In the genomic region with DNA sequence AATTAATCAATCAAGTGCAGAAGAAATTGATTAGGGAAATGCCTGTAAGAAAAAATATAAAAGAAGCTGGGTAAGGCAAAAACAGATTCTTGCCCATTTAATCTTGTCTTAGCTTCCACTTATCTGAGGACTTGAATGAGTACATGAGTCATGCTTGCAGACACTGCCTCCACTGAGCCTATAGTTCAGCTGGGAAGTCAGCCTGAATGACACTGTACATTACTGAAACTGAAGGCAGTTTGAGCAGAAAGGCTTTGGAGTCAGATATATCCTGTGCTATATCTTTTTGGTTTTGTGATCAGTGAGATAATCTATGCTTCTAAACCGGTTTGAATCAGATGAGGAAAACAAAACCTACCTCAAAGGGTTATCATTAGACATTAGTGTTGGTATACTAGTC, we compare ENCODE assay signal across 25 cellular contexts.
DNase-seq lines count a peak whose midpoint lies in the region; ATAC-seq, FAIRE-seq and TF ChIP-seq lines count a peak whose summit lies in the region.
"Had no signal": no experiment of that assay in that cellular context is flagged by ENCODE, and none has a peak within 500 bp of the region (broad histone marks: within the 10 kb centered on the region; RNA-seq: fewer than 3 reads in every experiment).

No MANE protein-coding gene starts in this region.

- TF ChIP-seq CTCF in bronchial epithelial cell (IDR thresholded peaks at IDR 0.05; ENCODE audit: insufficient read depth, low read length, severe bottlenecking): no peak

- intact Hi-C loops in activated CD4-positive, alpha-beta T cell treated with anti-CD3 and anti-CD28 coated beads for 36 hours (cut with DNase I, micrococcal nuclease): no loop called here

- no peaks in the 10 kb centered on the region for H3K36me3 ChIP-seq in bronchial epithelial cell (ENCODE audit: control insufficient read depth, insufficient read depth, low read length)
- H3K36me3 ChIP-seq: BE2C; BLaER1 treated with 17β-estradiol and CSF1 and Interleukin-3, amounts not matched to agents 10 nM and 100 nM; HAP-1 had no signal

- CTCF ChIA-PET in activated CD4-positive, alpha-beta T cell treated with anti-CD3 and anti-CD28 coated beads for 36 hours (lab: Charles Lee): interaction anchor here (1.0 to 1.3 kb wide), 3 partner anchors 15 to 24 kb away, joined by 3 read pairs; no protein-coding TSS in a partner anchor

- H3K9me3 Mint-ChIP-seq in activated CD4-positive, alpha-beta T cell treated with anti-CD3 and anti-CD28 coated beads for 36 hours (ENCODE audit: low read depth): no peaks in the 10 kb centered on the region
- H3K9me3 Mint-ChIP-seq: CD4-positive, alpha-beta T cell; CD8-positive, alpha-beta memory T cell; HFFc6 had no signal

- no peak overlapping the region for H3K4me3 Mint-ChIP-seq in activated CD4-positive, alpha-beta T cell treated with anti-CD3 and anti-CD28 coated beads for 36 hours
- H3K4me3 Mint-ChIP-seq: CD14-positive monocyte; CD4-positive, alpha-beta T cell; CD8-positive, alpha-beta memory T cell; HFFc6 had no signal

- peak; percentile 76 for ATAC-seq in activated CD4-positive, alpha-beta T cell treated with anti-CD3 and anti-CD28 coated beads for 36 hours
- ATAC-seq: A549 had no signal

- no peak overlapping the region for H3K4me3 ChIP-seq in bronchial epithelial cell (ENCODE audit: low read depth, low read length)
- H3K4me3 ChIP-seq: A549; BLaER1 treated with 17β-estradiol and CSF1 and Interleukin-3, amounts not matched to agents 10 nM and 100 nM; HAP-1 had no signal

- H3K27ac Mint-ChIP-seq in activated CD4-positive, alpha-beta T cell treated with anti-CD3 and anti-CD28 coated beads for 36 hours: no peak overlapping the region
- H3K27ac Mint-ChIP-seq: CD14-positive monocyte; CD4-positive, alpha-beta T cell; HFFc6 had no signal

- no peak for FAIRE-seq in bronchial epithelial cell (lab: Jason Lieb, UNC)
- FAIRE-seq: G401.6, GM12892, H54 had no signal

- POLR2A ChIA-PET in activated CD4-positive, alpha-beta T cell treated with anti-CD3 and anti-CD28 coated beads for 36 hours (lab: Charles Lee): no interaction called here

- no peaks in the 10 kb centered on the region for H3K27me3 ChIP-seq in bronchial epithelial cell (ENCODE audit: control insufficient read depth, insufficient read depth, low read length)
- H3K27me3 ChIP-seq: BE2C had no signal

- H3K36me3 Mint-ChIP-seq in activated CD4-positive, alpha-beta T cell treated with anti-CD3 and anti-CD28 coated beads for 36 hours (ENCODE audit: low read depth): no peaks in the 10 kb centered on the region
- H3K36me3 Mint-ChIP-seq: CD14-positive monocyte; CD8-positive, alpha-beta memory T cell had no signal

- no peak for DNase-seq in activated CD4-positive, alpha-beta T cell treated with anti-CD3 and anti-CD28 coated beads for 36 hours
- no peak for DNase-seq in activated CD4-positive, alpha-beta T cell treated with anti-CD3 and anti-CD28 coated beads for 1 hour
- peak; percentile 12 for DNase-seq in COLO829 (ENCODE audit: low spot score)
- peak; percentile 4 for DNase-seq in bronchial epithelial cell (ENCODE audit: low read depth)
- no peak for DNase-seq in NCI-H2171 treated with DMSO at 0.1 percent for 48 hours (lab: John Stamatoyannopoulos, UW)
- no peak for DNase-seq in stimulated activated CD8-positive, alpha-beta memory T cell treated with anti-CD3 and anti-CD28 coated beads, Interleukin-4, amount 100 ng/mL, for 48 hours
- DNase-seq: 8988T; ACHN; AML-193; BE2C; Calu3; CD4-positive, alpha-beta T cell; CD8-positive, alpha-beta memory T cell; COR-L47; DMS153; DMS79 treated with DMSO at 0.1 percent for 48 hours; GOT3; HFFc6 had no signal

- no peaks in the 10 kb centered on the region for H3K4me1 Mint-ChIP-seq in activated CD4-positive, alpha-beta T cell treated with anti-CD3 and anti-CD28 coated beads for 36 hours
- H3K4me1 Mint-ChIP-seq: CD8-positive, alpha-beta memory T cell had no signal

- no peaks in the 10 kb centered on the region for H3K27me3 Mint-ChIP-seq in activated CD4-positive, alpha-beta T cell treated with anti-CD3 and anti-CD28 coated beads for 36 hours
- H3K27me3 Mint-ChIP-seq: CD4-positive, alpha-beta T cell had no signal

Comparison
In these comparisons a context has a peak if more than half of its experiments do, and no peak if none do; other contexts are left out.
1. DNase-seq: peak in COLO829 (single experiment) and bronchial epithelial cell (single experiment); none in activated CD4-positive, alpha-beta T cell treated with anti-CD3 and anti-CD28 coated beads for 36 hours (single experiment), activated CD4-positive, alpha-beta T cell treated with anti-CD3 and anti-CD28 coated beads for 1 hour (single experiment), NCI-H2171 treated with DMSO at 0.1 percent for 48 hours (single experiment) and stimulated activated CD8-positive, alpha-beta memory T cell treated with anti-CD3 and anti-CD28 coated beads, Interleukin-4, amount 100 ng/mL, for 48 hours (single experiment).